In the genomic region with DNA sequence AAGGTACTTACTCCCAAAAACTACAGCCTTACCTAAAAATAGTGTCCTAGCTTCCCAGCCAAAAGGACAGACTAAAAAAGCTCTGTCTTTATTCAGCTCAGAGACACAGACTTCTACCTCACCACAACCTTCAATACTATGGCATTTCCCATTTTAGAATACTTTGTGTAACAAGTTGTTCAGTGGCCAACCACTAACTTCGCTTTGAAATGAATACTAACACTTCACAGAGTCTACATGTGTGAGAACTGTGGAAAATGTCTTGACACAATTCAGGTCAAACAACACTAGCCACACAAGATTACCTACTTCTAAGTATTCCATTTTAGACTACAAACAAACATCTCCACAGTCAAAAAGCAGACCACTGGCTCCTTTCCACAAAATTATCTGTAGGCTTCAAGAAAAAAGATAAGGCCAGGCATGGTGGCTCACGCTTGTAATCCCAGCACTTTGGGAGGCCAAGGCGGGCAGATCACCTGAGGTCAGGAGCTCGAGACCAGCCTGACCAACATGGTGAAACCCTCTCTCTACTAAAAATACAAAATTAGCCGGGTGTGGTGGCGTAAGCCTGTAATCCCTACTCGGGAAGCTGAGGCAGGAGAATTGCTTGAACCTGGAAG, we compare ENCODE assay signal across 2 cellular contexts.
TF ChIP-seq lines count a peak whose summit lies in the region.

No MANE protein-coding gene starts in this region.

TF ChIP-seq in HEK293, 187 proteins besides CTCF, POLR2A, EP300 and RAD21:
- TF ChIP-seq OSR2 (tag by site-specific recombination; IDR thresholded peaks at IDR 0.05) (no peak), SCRT2 (tag by site-specific recombination; IDR thresholded peaks at IDR 0.05) (peak; percentile 49; the same call in 1 of the 2 replicates)

TF ChIP-seq in K562, 482 proteins besides CTCF, POLR2A, EP300 and RAD21:
- TF ChIP-seq ZFX (CRISPR knock-in tag; IDR thresholded peaks at IDR 0.05) (peak; percentile 29; the same call in 1 of the 2 replicates), SMAD4 (CRISPR knock-in tag; conservative IDR thresholded peaks at IDR 0.05) (peak; percentile 38; the same call in 1 of the 2 replicates), MTA2 (IDR thresholded peaks at IDR 0.05; ENCODE audit: low read depth) (peak; percentile 34; the same call in 1 of the 2 replicates), TCFL5 (CRISPR knock-in tag; conservative IDR thresholded peaks at IDR 0.05) (no peak), TOE1 (IDR thresholded peaks at IDR 0.05; ENCODE audit: borderline replicate concordance) (0 out of 2 replicates have a peak, but pooled peaks have one; percentile 37), TOE1 (CRISPR knock-in tag; IDR thresholded peaks at IDR 0.05; ENCODE audit: borderline replicate concordance, low read depth) (no peak), ARID2 (IDR thresholded peaks at IDR 0.05) (no peak), FOSL1 (tag; conservative IDR thresholded peaks at IDR 0.05) (peak; percentile 28), EHMT2 (IDR thresholded peaks at IDR 0.05) (0 out of 2 replicates have a peak, but pooled peaks have one; percentile 46), ESRRB (CRISPR knock-in tag; IDR thresholded peaks at IDR 0.05; ENCODE audit: borderline replicate concordance) (no peak), PRMT5 (CRISPR knock-in tag; IDR thresholded peaks at IDR 0.05) (no peak), DMBX1 (CRISPR knock-in tag; IDR thresholded peaks at IDR 0.05; ENCODE audit: borderline replicate concordance) (peak; percentile 47; the same call in 1 of the 2 replicates), HDAC1 (IDR thresholded peaks at IDR 0.05) (0 out of 4 replicates have a peak, but pooled peaks of 1 of the 2 experiments have one; percentile 39), MTA3 (IDR thresholded peaks at IDR 0.05; ENCODE audit: borderline replicate concordance) (peak; percentile 38; the same call in 1 of the 2 replicates), TRIM24 (IDR thresholded peaks at IDR 0.05) (0 out of 4 replicates have a peak, but pooled peaks of 1 of the 2 experiments have one; percentile 32), ADNP (tag; IDR thresholded peaks at IDR 0.05) (peak; percentile 72; the same call in 1 of the 2 replicates), BRCA1 (IDR thresholded peaks at IDR 0.05) (no peak), BRCA1 (CRISPR knock-in tag; IDR thresholded peaks at IDR 0.05) (no peak), ZNF561 (CRISPR knock-in tag; conservative IDR thresholded peaks at IDR 0.05) (no peak), BCOR (IDR thresholded peaks at IDR 0.05) (peak; percentile 75; the same call in 1 of the 2 replicates), GATA2 (CRISPR knock-in tag; IDR thresholded peaks at IDR 0.05) (no peak; the same call in 1 of the 2 replicates), SMARCC2 (IDR thresholded peaks at IDR 0.05; ENCODE audit: low read depth) (0 out of 2 replicates have a peak, but pooled peaks have one; percentile 33), DPF2 (IDR thresholded peaks at IDR 0.05) (peak; percentile 86), KDM1A (IDR thresholded peaks at IDR 0.05) (peak in 1 of 2 experiments; percentile 50; a peak in 2 of 4 replicates), TRIM28 (IDR thresholded peaks at IDR 0.05) (peak; percentile 40; the same call in 1 of the 2 replicates), SMARCA4 (IDR thresholded peaks at IDR 0.05) (peak; percentile 80), SMAD3 (CRISPR knock-in tag; conservative IDR thresholded peaks at IDR 0.05) (no peak), TCF3 (CRISPR knock-in tag; IDR thresholded peaks at IDR 0.05) (peak; percentile 54; the same call in 1 of the 2 replicates), SMARCE1 (IDR thresholded peaks at IDR 0.05) (peak; percentile 59; the same call in 1 of the 2 replicates), SRSF1 (IDR thresholded peaks at IDR 0.05; ENCODE audit: low read depth, low read length) (no peak), NFIC (IDR thresholded peaks at IDR 0.05) (peak; percentile 79), SOX6 (IDR thresholded peaks at IDR 0.05) (peak; percentile 38; the same call in 1 of the 2 replicates), ZNF57 (CRISPR knock-in tag; IDR thresholded peaks at IDR 0.05) (no peak), TCF7 (IDR thresholded peaks at IDR 0.05; ENCODE audit: borderline replicate concordance) (no peak), NCOR1 (IDR thresholded peaks at IDR 0.05) (peak; percentile 70), ZNF41 (CRISPR knock-in tag; conservative IDR thresholded peaks at IDR 0.05) (no peak), GABPB1 (CRISPR knock-in tag; IDR thresholded peaks at IDR 0.05) (no peak), EP400 (IDR thresholded peaks at IDR 0.05) (peak; percentile 34; the same call in 1 of the 2 replicates), ARID1B (IDR thresholded peaks at IDR 0.05) (peak; percentile 78), MEF2D (tag; conservative IDR thresholded peaks at IDR 0.05; ENCODE audit: low read depth) (peak; percentile 26; the same call in 1 of the 2 replicates), CXXC5 (CRISPR knock-in tag; IDR thresholded peaks at IDR 0.05) (peak; percentile 67), CBFA2T3 (IDR thresholded peaks at IDR 0.05) (peak; percentile 72), NR2C2 (CRISPR knock-in tag; IDR thresholded peaks at IDR 0.05) (no peak), NR2C2 (tag; IDR thresholded peaks at IDR 0.05) (peak; percentile 16; the same call in 1 of the 2 replicates)
- TF ChIP-seq, protein P1, sequence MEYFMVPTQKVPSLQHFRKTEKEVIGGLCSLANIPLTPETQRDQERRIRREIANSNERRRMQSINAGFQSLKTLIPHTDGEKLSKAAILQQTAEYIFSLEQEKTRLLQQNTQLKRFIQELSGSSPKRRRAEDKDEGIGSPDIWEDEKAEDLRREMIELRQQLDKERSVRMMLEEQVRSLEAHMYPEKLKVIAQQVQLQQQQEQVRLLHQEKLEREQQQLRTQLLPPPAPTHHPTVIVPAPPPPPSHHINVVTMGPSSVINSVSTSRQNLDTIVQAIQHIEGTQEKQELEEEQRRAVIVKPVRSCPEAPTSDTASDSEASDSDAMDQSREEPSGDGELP (CRISPR knock-in tag; IDR thresholded peaks at IDR 0.05; ENCODE audit: borderline replicate concordance) = 0 out of 2 replicates have a peak, but pooled peaks have one; percentile 15
- TF ChIP-seq, protein P2, sequence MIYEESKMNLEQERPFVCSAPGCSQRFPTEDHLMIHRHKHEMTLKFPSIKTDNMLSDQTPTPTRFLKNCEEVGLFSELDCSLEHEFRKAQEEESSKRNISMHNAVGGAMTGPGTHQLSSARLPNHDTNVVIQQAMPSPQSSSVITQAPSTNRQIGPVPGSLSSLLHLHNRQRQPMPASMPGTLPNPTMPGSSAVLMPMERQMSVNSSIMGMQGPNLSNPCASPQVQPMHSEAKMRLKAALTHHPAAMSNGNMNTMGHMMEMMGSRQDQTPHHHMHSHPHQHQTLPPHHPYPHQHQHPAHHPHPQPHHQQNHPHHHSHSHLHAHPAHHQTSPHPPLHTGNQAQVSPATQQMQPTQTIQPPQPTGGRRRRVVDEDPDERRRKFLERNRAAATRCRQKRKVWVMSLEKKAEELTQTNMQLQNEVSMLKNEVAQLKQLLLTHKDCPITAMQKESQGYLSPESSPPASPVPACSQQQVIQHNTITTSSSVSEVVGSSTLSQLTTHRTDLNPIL (CRISPR knock-in tag; IDR thresholded peaks at IDR 0.05) = no peak
- TF ChIP-seq, protein P3, sequence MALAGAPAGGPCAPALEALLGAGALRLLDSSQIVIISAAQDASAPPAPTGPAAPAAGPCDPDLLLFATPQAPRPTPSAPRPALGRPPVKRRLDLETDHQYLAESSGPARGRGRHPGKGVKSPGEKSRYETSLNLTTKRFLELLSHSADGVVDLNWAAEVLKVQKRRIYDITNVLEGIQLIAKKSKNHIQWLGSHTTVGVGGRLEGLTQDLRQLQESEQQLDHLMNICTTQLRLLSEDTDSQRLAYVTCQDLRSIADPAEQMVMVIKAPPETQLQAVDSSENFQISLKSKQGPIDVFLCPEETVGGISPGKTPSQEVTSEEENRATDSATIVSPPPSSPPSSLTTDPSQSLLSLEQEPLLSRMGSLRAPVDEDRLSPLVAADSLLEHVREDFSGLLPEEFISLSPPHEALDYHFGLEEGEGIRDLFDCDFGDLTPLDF (CRISPR knock-in tag; IDR thresholded peaks at IDR 0.05) = peak; percentile 32; the same call in 1 of the 2 replicates
- TF ChIP-seq, protein P4, sequence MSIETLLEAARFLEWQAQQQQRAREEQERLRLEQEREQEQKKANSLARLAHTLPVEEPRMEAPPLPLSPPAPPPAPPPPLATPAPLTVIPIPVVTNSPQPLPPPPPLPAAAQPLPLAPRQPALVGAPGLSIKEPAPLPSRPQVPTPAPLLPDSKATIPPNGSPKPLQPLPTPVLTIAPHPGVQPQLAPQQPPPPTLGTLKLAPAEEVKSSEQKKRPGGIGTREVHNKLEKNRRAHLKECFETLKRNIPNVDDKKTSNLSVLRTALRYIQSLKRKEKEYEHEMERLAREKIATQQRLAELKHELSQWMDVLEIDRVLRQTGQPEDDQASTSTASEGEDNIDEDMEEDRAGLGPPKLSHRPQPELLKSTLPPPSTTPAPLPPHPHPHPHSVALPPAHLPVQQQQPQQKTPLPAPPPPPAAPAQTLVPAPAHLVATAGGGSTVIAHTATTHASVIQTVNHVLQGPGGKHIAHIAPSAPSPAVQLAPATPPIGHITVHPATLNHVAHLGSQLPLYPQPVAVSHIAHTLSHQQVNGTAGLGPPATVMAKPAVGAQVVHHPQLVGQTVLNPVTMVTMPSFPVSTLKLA (conservative IDR thresholded peaks at IDR 0.05) = peak in 1 of 2 experiments; percentile 30; a peak in 1 of 4 replicates
- TF ChIP-seq, protein P5, sequence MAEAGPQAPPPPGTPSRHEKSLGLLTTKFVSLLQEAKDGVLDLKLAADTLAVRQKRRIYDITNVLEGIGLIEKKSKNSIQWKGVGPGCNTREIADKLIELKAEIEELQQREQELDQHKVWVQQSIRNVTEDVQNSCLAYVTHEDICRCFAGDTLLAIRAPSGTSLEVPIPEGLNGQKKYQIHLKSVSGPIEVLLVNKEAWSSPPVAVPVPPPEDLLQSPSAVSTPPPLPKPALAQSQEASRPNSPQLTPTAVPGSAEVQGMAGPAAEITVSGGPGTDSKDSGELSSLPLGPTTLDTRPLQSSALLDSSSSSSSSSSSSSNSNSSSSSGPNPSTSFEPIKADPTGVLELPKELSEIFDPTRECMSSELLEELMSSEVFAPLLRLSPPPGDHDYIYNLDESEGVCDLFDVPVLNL (CRISPR knock-in tag; IDR thresholded peaks at IDR 0.05; ENCODE audit: low read depth) = no peak
- TF ChIP-seq, protein P6, sequence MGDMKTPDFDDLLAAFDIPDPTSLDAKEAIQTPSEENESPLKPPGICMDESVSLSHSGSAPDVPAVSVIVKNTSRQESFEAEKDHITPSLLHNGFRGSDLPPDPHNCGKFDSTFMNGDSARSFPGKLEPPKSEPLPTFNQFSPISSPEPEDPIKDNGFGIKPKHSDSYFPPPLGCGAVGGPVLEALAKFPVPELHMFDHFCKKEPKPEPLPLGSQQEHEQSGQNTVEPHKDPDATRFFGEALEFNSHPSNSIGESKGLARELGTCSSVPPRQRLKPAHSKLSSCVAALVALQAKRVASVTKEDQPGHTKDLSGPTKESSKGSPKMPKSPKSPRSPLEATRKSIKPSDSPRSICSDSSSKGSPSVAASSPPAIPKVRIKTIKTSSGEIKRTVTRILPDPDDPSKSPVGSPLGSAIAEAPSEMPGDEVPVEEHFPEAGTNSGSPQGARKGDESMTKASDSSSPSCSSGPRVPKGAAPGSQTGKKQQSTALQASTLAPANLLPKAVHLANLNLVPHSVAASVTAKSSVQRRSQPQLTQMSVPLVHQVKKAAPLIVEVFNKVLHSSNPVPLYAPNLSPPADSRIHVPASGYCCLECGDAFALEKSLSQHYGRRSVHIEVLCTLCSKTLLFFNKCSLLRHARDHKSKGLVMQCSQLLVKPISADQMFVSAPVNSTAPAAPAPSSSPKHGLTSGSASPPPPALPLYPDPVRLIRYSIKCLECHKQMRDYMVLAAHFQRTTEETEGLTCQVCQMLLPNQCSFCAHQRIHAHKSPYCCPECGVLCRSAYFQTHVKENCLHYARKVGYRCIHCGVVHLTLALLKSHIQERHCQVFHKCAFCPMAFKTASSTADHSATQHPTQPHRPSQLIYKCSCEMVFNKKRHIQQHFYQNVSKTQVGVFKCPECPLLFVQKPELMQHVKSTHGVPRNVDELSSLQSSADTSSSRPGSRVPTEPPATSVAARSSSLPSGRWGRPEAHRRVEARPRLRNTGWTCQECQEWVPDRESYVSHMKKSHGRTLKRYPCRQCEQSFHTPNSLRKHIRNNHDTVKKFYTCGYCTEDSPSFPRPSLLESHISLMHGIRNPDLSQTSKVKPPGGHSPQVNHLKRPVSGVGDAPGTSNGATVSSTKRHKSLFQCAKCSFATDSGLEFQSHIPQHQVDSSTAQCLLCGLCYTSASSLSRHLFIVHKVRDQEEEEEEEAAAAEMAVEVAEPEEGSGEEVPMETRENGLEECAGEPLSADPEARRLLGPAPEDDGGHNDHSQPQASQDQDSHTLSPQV (IDR thresholded peaks at IDR 0.05) = 0 out of 2 replicates have a peak, but pooled peaks have one; percentile 35
- TF ChIP-seq, protein P7, sequence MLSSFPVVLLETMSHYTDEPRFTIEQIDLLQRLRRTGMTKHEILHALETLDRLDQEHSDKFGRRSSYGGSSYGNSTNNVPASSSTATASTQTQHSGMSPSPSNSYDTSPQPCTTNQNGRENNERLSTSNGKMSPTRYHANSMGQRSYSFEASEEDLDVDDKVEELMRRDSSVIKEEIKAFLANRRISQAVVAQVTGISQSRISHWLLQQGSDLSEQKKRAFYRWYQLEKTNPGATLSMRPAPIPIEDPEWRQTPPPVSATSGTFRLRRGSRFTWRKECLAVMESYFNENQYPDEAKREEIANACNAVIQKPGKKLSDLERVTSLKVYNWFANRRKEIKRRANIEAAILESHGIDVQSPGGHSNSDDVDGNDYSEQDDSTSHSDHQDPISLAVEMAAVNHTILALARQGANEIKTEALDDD (IDR thresholded peaks at IDR 0.05) = peak; percentile 55
- TF ChIP-seq, protein P8, sequence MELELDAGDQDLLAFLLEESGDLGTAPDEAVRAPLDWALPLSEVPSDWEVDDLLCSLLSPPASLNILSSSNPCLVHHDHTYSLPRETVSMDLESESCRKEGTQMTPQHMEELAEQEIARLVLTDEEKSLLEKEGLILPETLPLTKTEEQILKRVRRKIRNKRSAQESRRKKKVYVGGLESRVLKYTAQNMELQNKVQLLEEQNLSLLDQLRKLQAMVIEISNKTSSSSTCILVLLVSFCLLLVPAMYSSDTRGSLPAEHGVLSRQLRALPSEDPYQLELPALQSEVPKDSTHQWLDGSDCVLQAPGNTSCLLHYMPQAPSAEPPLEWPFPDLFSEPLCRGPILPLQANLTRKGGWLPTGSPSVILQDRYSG (tag; conservative IDR thresholded peaks at IDR 0.05; ENCODE audit: low read depth) = 0 out of 2 replicates have a peak, but pooled peaks have one; percentile 49
TF ChIP-seq in K562: peak in this region for 34.
